In the genomic region with DNA sequence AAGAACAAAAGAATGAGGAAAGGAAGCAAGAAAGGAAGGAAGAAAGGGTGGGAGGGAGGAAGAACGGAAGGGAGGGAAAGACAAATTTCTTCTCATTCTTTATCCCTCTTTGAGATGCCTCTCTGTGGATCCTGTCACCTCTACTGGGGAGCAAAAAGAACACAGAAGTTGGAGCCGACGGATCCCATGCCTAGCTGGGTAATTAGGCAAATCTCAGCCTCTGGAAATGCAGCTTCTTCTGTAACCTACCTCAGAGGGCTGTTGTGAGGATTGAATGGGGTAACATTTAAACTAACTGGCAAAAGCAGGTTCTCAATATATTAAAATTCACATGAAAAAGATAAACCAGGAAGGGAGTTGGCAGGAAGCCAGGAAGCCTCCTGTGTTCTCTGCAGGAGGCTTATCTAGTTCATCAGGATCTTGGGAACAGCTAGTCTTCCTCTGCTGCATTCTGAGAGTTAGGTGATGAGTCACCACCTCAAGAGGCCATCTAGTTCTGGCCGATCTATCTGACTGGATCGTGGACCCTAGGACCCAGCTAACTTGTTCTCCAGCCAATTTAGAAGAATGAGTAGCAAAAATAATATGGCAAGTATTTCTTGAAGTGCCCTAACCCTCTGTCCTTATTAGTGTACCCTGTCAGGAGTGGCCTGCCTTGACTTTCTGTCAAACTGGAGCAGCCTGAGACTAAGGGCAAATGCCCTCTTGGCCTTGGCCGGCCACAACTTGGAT, we compare ENCODE assay signal across 1 cellular context.
TF ChIP-seq lines count a peak whose summit lies in the region.

No MANE protein-coding gene starts in this region.

TF ChIP-seq in Ishikawa, 13 proteins besides CTCF, POLR2A, EP300 and RAD21 (continued from another document):
- TF ChIP-seq, protein P1, sequence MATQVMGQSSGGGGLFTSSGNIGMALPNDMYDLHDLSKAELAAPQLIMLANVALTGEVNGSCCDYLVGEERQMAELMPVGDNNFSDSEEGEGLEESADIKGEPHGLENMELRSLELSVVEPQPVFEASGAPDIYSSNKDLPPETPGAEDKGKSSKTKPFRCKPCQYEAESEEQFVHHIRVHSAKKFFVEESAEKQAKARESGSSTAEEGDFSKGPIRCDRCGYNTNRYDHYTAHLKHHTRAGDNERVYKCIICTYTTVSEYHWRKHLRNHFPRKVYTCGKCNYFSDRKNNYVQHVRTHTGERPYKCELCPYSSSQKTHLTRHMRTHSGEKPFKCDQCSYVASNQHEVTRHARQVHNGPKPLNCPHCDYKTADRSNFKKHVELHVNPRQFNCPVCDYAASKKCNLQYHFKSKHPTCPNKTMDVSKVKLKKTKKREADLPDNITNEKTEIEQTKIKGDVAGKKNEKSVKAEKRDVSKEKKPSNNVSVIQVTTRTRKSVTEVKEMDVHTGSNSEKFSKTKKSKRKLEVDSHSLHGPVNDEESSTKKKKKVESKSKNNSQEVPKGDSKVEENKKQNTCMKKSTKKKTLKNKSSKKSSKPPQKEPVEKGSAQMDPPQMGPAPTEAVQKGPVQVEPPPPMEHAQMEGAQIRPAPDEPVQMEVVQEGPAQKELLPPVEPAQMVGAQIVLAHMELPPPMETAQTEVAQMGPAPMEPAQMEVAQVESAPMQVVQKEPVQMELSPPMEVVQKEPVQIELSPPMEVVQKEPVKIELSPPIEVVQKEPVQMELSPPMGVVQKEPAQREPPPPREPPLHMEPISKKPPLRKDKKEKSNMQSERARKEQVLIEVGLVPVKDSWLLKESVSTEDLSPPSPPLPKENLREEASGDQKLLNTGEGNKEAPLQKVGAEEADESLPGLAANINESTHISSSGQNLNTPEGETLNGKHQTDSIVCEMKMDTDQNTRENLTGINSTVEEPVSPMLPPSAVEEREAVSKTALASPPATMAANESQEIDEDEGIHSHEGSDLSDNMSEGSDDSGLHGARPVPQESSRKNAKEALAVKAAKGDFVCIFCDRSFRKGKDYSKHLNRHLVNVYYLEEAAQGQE (IDR thresholded peaks at IDR 0.05; ENCODE audit: low read depth): no peak
- TF ChIP-seq NFIC (IDR thresholded peaks at IDR 0.05): peak; percentile 82
